ENCODE assay signal across 15 cellular contexts in genomic region chr3:36988336-36988735, GRCh38. TPM values are rescaled to one million over a fixed set of nuclear protein-coding genes. Genes with fewer than 3 reads are reported as not detected.
DNase-seq lines count a peak whose midpoint lies in the region; ATAC-seq and TF ChIP-seq lines count a peak whose summit lies in the region.
"Had no signal": no experiment of that assay in that cellular context is flagged by ENCODE, and none has a peak within 500 bp of the region (broad histone marks: within the 10 kb centered on the region; RNA-seq: fewer than 3 reads in every experiment).

No MANE protein-coding gene starts in this region.

- TF ChIP-seq CTCF in SK-N-SH (IDR thresholded peaks at IDR 0.05) (no peak), OCI-LY1 (IDR thresholded peaks at IDR 0.05; ENCODE audit: low read length) (no peak), mammary epithelial cell (conservative IDR thresholded peaks at IDR 0.05 in 1 of 2, IDR thresholded peaks at IDR 0.05 in 1 of 2; ENCODE audit: extremely low read depth in 1 of 2, insufficient read depth in 1 of 2, low read depth in 1 of 2, low read length in 2 of 2) (no peak), neural crest cell (conservative IDR thresholded peaks at IDR 0.05) (no peak), thyroid gland (IDR thresholded peaks at IDR 0.05) (no peak)

- H2AFZ ChIP-seq in SK-N-SH (ENCODE audit: low read depth) (no peak overlapping the region), OCI-LY1 (ENCODE audit: low read length) (no peak overlapping the region), mammary epithelial cell (ENCODE audit: low read depth, low read length) (no peak overlapping the region)

- H3K9me2 ChIP-seq in SK-N-SH = no peaks in the 10 kb centered on the region
- no peaks in the 10 kb centered on the region for H3K9me2 ChIP-seq in OCI-LY1 (ENCODE audit: low read depth, low read length)

- no peak overlapping the region for H3K4me3 ChIP-seq in SK-N-SH (ENCODE audit: low read depth in 2 of 2, low read length in 1 of 2)
- H3K4me3 ChIP-seq in OCI-LY1 (ENCODE audit: low read depth, low read length, poor library complexity, severe bottlenecking) = peak overlapping the region; percentile 1
- no peak overlapping the region for H3K4me3 ChIP-seq in mammary epithelial cell (replicated peaks in 1 of 3; ENCODE audit: insufficient read depth in 1 of 3, low read depth in 2 of 3, low read length in 3 of 3)
- H3K4me3 ChIP-seq in thyroid gland (replicated peaks in 1 of 3) = no peak overlapping the region
- H3K4me3 ChIP-seq: body of pancreas had no signal

- TF ChIP-seq POLR2A in thyroid gland (IDR thresholded peaks at IDR 0.05) = no peak

- ATAC-seq in SK-N-SH treated with all-trans-retinoic acid at 6 μM for 48 hours (no peak), GM19395 (IDR thresholded peaks at IDR 0.05; ENCODE audit: unreplicated experiment) (no peak)
- ATAC-seq: body of pancreas had no signal

- TF ChIP-seq EP300 in SK-N-SH (IDR thresholded peaks at IDR 0.05; ENCODE audit: borderline replicate concordance in 1 of 2, low read depth in 1 of 2, low read length in 1 of 2) = no peak

- H3K27me3 ChIP-seq in SK-N-SH (ENCODE audit: insufficient read depth) = no peaks in the 10 kb centered on the region
- H3K27me3 ChIP-seq in OCI-LY1 (ENCODE audit: insufficient read depth, low read length) = no peaks in the 10 kb centered on the region
- no peaks in the 10 kb centered on the region for H3K27me3 ChIP-seq in mammary epithelial cell (ENCODE audit: insufficient read depth, low read length)
- H3K27me3 ChIP-seq in thyroid gland = no peaks in the 10 kb centered on the region
- H3K27me3 ChIP-seq: body of pancreas, esophagus muscularis mucosa had no signal

- no peak for DNase-seq in SK-N-SH
- no peak for DNase-seq in mammary epithelial cell
- DNase-seq in neural crest cell (ENCODE audit: low read depth, low spot score) = no peak
- DNase-seq in T-helper 9 cell = no peak
- no peak for DNase-seq in thyroid gland
- DNase-seq: activated CD8-positive, alpha-beta memory T cell treated with anti-CD3 and anti-CD28 coated beads for 24 hours; body of pancreas; DMS79; NCI-H1048; NCI-H510A treated with DMSO at 0.1 percent for 48 hours had no signal

- H3K27ac ChIP-seq in SK-N-SH (ENCODE audit: low read depth in 2 of 2, low read length in 1 of 2) = no peak overlapping the region
- H3K27ac ChIP-seq in OCI-LY1 (ENCODE audit: low read depth, low read length, poor library complexity, severe bottlenecking) = no peak overlapping the region
- no peak overlapping the region for H3K27ac ChIP-seq in mammary epithelial cell (ENCODE audit: insufficient read depth, low read depth, low read length)
- H3K27ac ChIP-seq in thyroid gland = no peak overlapping the region
- H3K27ac ChIP-seq: 22Rv1, body of pancreas, esophagus muscularis mucosa had no signal

- POLR2A ChIA-PET in SK-N-SH (lab: Yijun Ruan, JAX) = no interaction called here

- dilution Hi-C loops in mammary epithelial cell (cut with HindIII; ENCODE audit: low sequenced_read_pairs) = no loop called here

- CTCF ChIA-PET in SK-N-SH (lab: Yijun Ruan, JAX) = interaction anchor here (0.6 to 1.4 kb wide), 4 partner anchors 13 to 258 kb away, joined by 3 to 4 read pairs (median 3); no protein-coding TSS in a partner anchor
- CTCF ChIA-PET in mammary epithelial cell (lab: Charles Lee; ENCODE audit: low non-redundant PET) = no interaction called here

- H3K4me1 ChIP-seq in SK-N-SH (ENCODE audit: control insufficient read depth in 1 of 2, insufficient read depth in 2 of 2, low read depth in 1 of 2, low read length in 1 of 2) (peaks cover 25% of the 10 kb centered on the region in 2 experiments; a peak in 3 of 4 replicates), OCI-LY1 (ENCODE audit: insufficient read depth, low read length, severe bottlenecking) (peaks cover 40% of the 10 kb centered on the region), mammary epithelial cell (ENCODE audit: insufficient read depth, low read length) (peaks cover 19% of the 10 kb centered on the region), thyroid gland (peaks cover 35 to 42% of the 10 kb centered on the region in 2 donors)

- H3K9me3 ChIP-seq in SK-N-SH (no peaks in the 10 kb centered on the region), OCI-LY1 (ENCODE audit: low read length) (no peaks in the 10 kb centered on the region), mammary epithelial cell (replicated peaks; ENCODE audit: insufficient read depth, low read length) (no peaks in the 10 kb centered on the region), thyroid gland (no peaks in the 10 kb centered on the region)
- H3K9me3 ChIP-seq: body of pancreas, esophagus muscularis mucosa had no signal

- H3K9me3 Mint-ChIP-seq in neural crest cell = no peaks in the 10 kb centered on the region

- no peak overlapping the region for H3K9ac ChIP-seq in SK-N-SH
- H3K9ac ChIP-seq in OCI-LY1 (ENCODE audit: low read length) = no peak overlapping the region
- no peak overlapping the region for H3K9ac ChIP-seq in mammary epithelial cell (ENCODE audit: insufficient read depth, low read length)

- 96% methylated on average over 2 of the region's 2 CpGs for WGBS in SK-N-SH (ENCODE audit: low lambda C conversion rate)
- 85% methylated on average over 2 of the region's 2 CpGs for WGBS in mammary epithelial cell (ENCODE audit: low coverage, missing lambda C conversion rate)
- 55 to 62% methylated on average over 2 of the region's 2 CpGs for WGBS in thyroid gland, 2 donors

- peaks cover 30% of the 10 kb centered on the region for H3K36me3 Mint-ChIP-seq in neural crest cell (ENCODE audit: low read depth)

- TF ChIP-seq RAD21 in SK-N-SH (IDR thresholded peaks at IDR 0.05; ENCODE audit: low read length) = no peak

- H3K4me2 ChIP-seq in SK-N-SH (peak overlapping the region; percentile 33; the same call in 1 of the 2 replicates), OCI-LY1 (ENCODE audit: low read length) (peak overlapping the region; percentile 87; the same call in 1 of the 2 replicates), mammary epithelial cell (ENCODE audit: insufficient read depth, low read depth, low read length) (peak overlapping the region; percentile 93)

- no peak overlapping the region for H3K27ac Mint-ChIP-seq in neural crest cell (ENCODE audit: unreplicated experiment)

- in situ Hi-C loops in mammary epithelial cell (cut with MboI; ENCODE audit: low sequenced_read_pairs in 2 of 2) = loop anchor here in 1 of 2 donors (25.0 kb wide), 1 partner anchor 251 kb away; no protein-coding TSS in a partner anchor

- peak overlapping the region; percentile 29 for H3K4me3 Mint-ChIP-seq in neural crest cell

- H3F3A ChIP-seq in SK-N-SH (replicated peaks; ENCODE audit: insufficient read depth) (peaks cover 16% of the 10 kb centered on the region), OCI-LY1 (ENCODE audit: insufficient read depth, low read length) (no peaks in the 10 kb centered on the region)

- H3K36me3 ChIP-seq in SK-N-SH (replicated peaks in 1 of 2; ENCODE audit: control insufficient read depth in 1 of 2, insufficient read depth in 2 of 2, low read length in 1 of 2) (peaks cover 71% of the 10 kb centered on the region in 2 experiments), OCI-LY1 (ENCODE audit: insufficient read depth, low read length) (peaks cover 83% of the 10 kb centered on the region), mammary epithelial cell (ENCODE audit: insufficient read depth, low read length) (peaks cover 18% of the 10 kb centered on the region), thyroid gland (peaks cover 25 to 28% of the 10 kb centered on the region in 2 donors)

- peaks cover 53% of the 10 kb centered on the region for H3K79me2 ChIP-seq in SK-N-SH (ENCODE audit: insufficient read depth)
- peaks cover 43% of the 10 kb centered on the region for H3K79me2 ChIP-seq in OCI-LY1 (ENCODE audit: insufficient read depth, low read length)
- peaks cover 56% of the 10 kb centered on the region for H3K79me2 ChIP-seq in mammary epithelial cell (ENCODE audit: insufficient read depth, low read length)

- H3K4me1 Mint-ChIP-seq in neural crest cell = peaks cover 40% of the 10 kb centered on the region

- intact Hi-C loops in mammary epithelial cell (cut with micrococcal nuclease) = loop anchor here (2.0 kb wide), 1 partner anchor 16 kb away; no protein-coding TSS in a partner anchor
- intact Hi-C loops in thyroid gland (cut with DNase I) = no loop called here

- no peaks in the 10 kb centered on the region for H3K27me3 Mint-ChIP-seq in neural crest cell (ENCODE audit: low read depth)

- H4K20me1 ChIP-seq in SK-N-SH (ENCODE audit: insufficient read depth) = peaks cover 25% of the 10 kb centered on the region
- H4K20me1 ChIP-seq in OCI-LY1 (ENCODE audit: insufficient read depth, low read length) = no peaks in the 10 kb centered on the region
- no peaks in the 10 kb centered on the region for H4K20me1 ChIP-seq in mammary epithelial cell (ENCODE audit: insufficient read depth, low read length)

- no TSS peak for BruUV-seq in mammary epithelial cell (replicated peaks; lab: Mats Ljungman, UMichigan)

TF ChIP-seq in SK-N-SH, 30 proteins besides CTCF, POLR2A, EP300 and RAD21 (continues in another document):
- TF ChIP-seq TCF12 (IDR thresholded peaks at IDR 0.05) (no peak), NFIC (IDR thresholded peaks at IDR 0.05; ENCODE audit: borderline replicate concordance) (no peak), ELF1 (IDR thresholded peaks at IDR 0.05) (no peak), RCOR1 (IDR thresholded peaks at IDR 0.05; ENCODE audit: low read length) (no peak)

TF ChIP-seq in SK-N-SH treated with all-trans-retinoic acid at 6 μM for 48 hours, 23 proteins besides CTCF, POLR2A, EP300 and RAD21 (continues in another document):
- TF ChIP-seq ZC3H10 (CRISPR knock-in tag; IDR thresholded peaks at IDR 0.05) = no peak
- TF ChIP-seq PPARA (CRISPR knock-in tag; IDR thresholded peaks at IDR 0.05; ENCODE audit: borderline replicate concordance) = no peak

RNA-seq across cellular contexts. Expression of gene EPM2AIP1, which starts 4.6 kb away (rescaled TPM):
- polyA plus RNA-seq in SK-N-SH (2012; rRNA removed) (4.7 and 6.5 TPM in 2 replicates), mammary epithelial cell (3.7 TPM)
- 5.2 and 5.7 TPM in 2 replicates for polyA plus RNA-seq in SK-N-SH (2012; cell fraction: cytosol; rRNA removed)
- polyA plus RNA-seq in SK-N-SH (2012; cell fraction: nucleus; rRNA removed) = 7.8 and 14.2 TPM in 2 replicates
- total RNA-seq in mammary epithelial cell (10 to 100 TPM; 10.8 to 16.5 TPM), neural crest cell (27.9 and 30.1 TPM in 2 replicates), thyroid gland (10 to 100 TPM; 25.3 to 48.0 (median 35.0) TPM)
- 4.1 TPM for polyA minus RNA-seq in mammary epithelial cell

RNA-seq across cellular contexts. Expression of gene MLH1, which starts 5.0 kb away (rescaled TPM):
- polyA plus RNA-seq in SK-N-SH (2012; rRNA removed) (24.0 and 30.2 TPM in 2 replicates), mammary epithelial cell (36.8 TPM)
- 29.9 and 30.0 TPM in 2 replicates for polyA plus RNA-seq in SK-N-SH (2012; cell fraction: cytosol; rRNA removed)
- polyA plus RNA-seq in SK-N-SH (2012; cell fraction: nucleus; rRNA removed) = 22.7 and 23.9 TPM in 2 replicates
- total RNA-seq in mammary epithelial cell (10 to 100 TPM; 28.3 to 41.8 TPM), neural crest cell (62.7 and 63.6 TPM in 2 replicates), thyroid gland (10 to 100 TPM; 32.1 to 65.7 (median 54.3) TPM)
- 164 TPM for polyA minus RNA-seq in mammary epithelial cell

RNA-seq across cellular contexts. Expression of gene TRANK1, which starts 43.5 kb away (rescaled TPM):
- polyA plus RNA-seq in SK-N-SH (2012; rRNA removed) (0.16 and 0.39 TPM in 2 replicates), mammary epithelial cell (0.09 TPM)
- polyA plus RNA-seq in SK-N-SH (2012; cell fraction: cytosol; rRNA removed) = 0.05 and 0.06 TPM in 2 replicates
- polyA plus RNA-seq in SK-N-SH (2012; cell fraction: nucleus; rRNA removed) = 1.1 and 1.4 TPM in 2 replicates
- total RNA-seq in mammary epithelial cell (1 to 10 TPM; 1.4 to 3.0 TPM), neural crest cell (8.9 and 11.3 TPM in 2 replicates), thyroid gland (10 to 100 TPM; 11.7 to 26.3 (median 18.5) TPM)
- polyA minus RNA-seq in mammary epithelial cell = not detected

Comparison
In these comparisons a context has a peak if more than half of its experiments do, and no peak if none do; other contexts are left out.
1. H3K4me2 ChIP-seq: peak in every context shown above with its lines; median percentile 93 in mammary epithelial cell; 87 in OCI-LY1; 33 in SK-N-SH.